In genomic region chr4:677431-678293, GRCh38 we compare ENCODE assay signal across 11 cellular contexts. TPM values are rescaled to one million over a fixed set of nuclear protein-coding genes. Genes with fewer than 3 reads are reported as not detected.
DNase-seq lines count a peak whose midpoint lies in the region; ATAC-seq and TF ChIP-seq lines count a peak whose summit lies in the region.
"Had no signal": no experiment of that assay in that cellular context is flagged by ENCODE, and none has a peak within 500 bp of the region (broad histone marks: within the 10 kb centered on the region; RNA-seq: fewer than 3 reads in every experiment).

No MANE protein-coding gene starts in this region.

- H3K27me3 ChIP-seq in transverse colon, result no peaks in the 10 kb centered on the region

- in situ Hi-C loops in transverse colon (cut with MboI; ENCODE audit: low pct_ligation_motif_present in 1 of 4, low pct_unique_long_range_greater_than_20kb in 1 of 4, low sequenced_read_pairs in 3 of 4), result no loop called here

- TF ChIP-seq CTCF in transverse colon (IDR thresholded peaks at IDR 0.05), result no peak

- no peaks in the 10 kb centered on the region for H3K9me3 ChIP-seq in transverse colon

- peak; percentile 51 for ATAC-seq in esophagus mucosa
- no peak for ATAC-seq in HG02973 (IDR thresholded peaks at IDR 0.05; ENCODE audit: unreplicated experiment)

- H3K4me1 ChIP-seq in transverse colon, result peaks cover 17 to 53% (median 50%) of the 10 kb centered on the region in 4 donors

- WGBS in transverse colon (ENCODE audit: low coverage in 1 of 2), 2 donors, result 54 to 57% methylated on average over 7 to 26 of the region's 26 CpGs

- peak; percentile 28 for TF ChIP-seq POLR2A in transverse colon (IDR thresholded peaks at IDR 0.05)

- peak; percentile 57 for DNase-seq in stimulated activated CD4-positive, alpha-beta T cell treated with anti-CD3 and anti-CD28 coated beads, Interleukin-15, amount 100 ng/mL, for 24 hours
- DNase-seq in stimulated activated CD4-positive, alpha-beta T cell treated with anti-CD3 and anti-CD28 coated beads, Interleukin-12 subunit alpha, Interleukin-12 subunit beta, amount 100 ng/mL, for 4 hours, result no peak
- DNase-seq in NCI-H774 (lab: John Stamatoyannopoulos, UW), result peak; percentile 50
- DNase-seq in transverse colon, result peak; percentile 42
- no peak for DNase-seq in medulla oblongata (ENCODE audit: extremely low spot score)
- DNase-seq in KG1 (lab: John Stamatoyannopoulos, UW), result no peak
- DNase-seq: EL; nephron progenitor cell; NK-92 treated with Interleukin-12 subunit alpha and Interleukin-12 subunit beta, amount 100 ng/mL, for 24 hours had no signal

- H3K4me3 ChIP-seq in transverse colon, result no peak overlapping the region

- TF ChIP-seq EP300 in transverse colon (IDR thresholded peaks at IDR 0.05; ENCODE audit: low read depth), result no peak

- H3K27ac ChIP-seq in transverse colon, result no peak overlapping the region

- peaks cover 0 to 2% (median 0%) of the 10 kb centered on the region in 4 donors for H3K36me3 ChIP-seq in transverse colon

- intact Hi-C loops in transverse colon (cut with DNase I; ENCODE audit: low total_unique reads), result no loop called here

RNA-seq across cellular contexts. Expression of gene MYL5, which starts 3.3 kb away (rescaled TPM):
- total RNA-seq in esophagus mucosa, result 22.2 TPM
- 100 to 1,000 TPM in 1 of 4 donors, 10 to 100 TPM in 3; 20.3 to 199 (median 33.4) TPM for total RNA-seq in transverse colon

RNA-seq across cellular contexts. Expression of gene ATP5ME, which starts 3.6 kb away (rescaled TPM):
- total RNA-seq in esophagus mucosa (344 TPM), transverse colon (100 to 1,000 TPM in 2 of 4 donors, 10 to 100 TPM in 1, not detected in 1; 52.0 to 152 (median 148) TPM)

RNA-seq across cellular contexts. Expression of gene SLC49A3, which starts 11.3 kb away (rescaled TPM):
- total RNA-seq in esophagus mucosa (2.7 TPM), transverse colon (10 to 100 TPM in 2 of 4 donors, 1 to 10 TPM in 2; 1.2 to 17.6 (median 9.2) TPM)

RNA-seq across cellular contexts. Expression of gene PCGF3, which starts 28.0 kb away (rescaled TPM):
- total RNA-seq in esophagus mucosa, result 30.5 TPM
- total RNA-seq in transverse colon, result 100 to 1,000 TPM in 2 of 4 donors, 10 to 100 TPM in 2; 56.5 to 256 (median 97.2) TPM

RNA-seq across cellular contexts. Expression of gene PDE6B, which starts 52.3 kb away (rescaled TPM):
- total RNA-seq in esophagus mucosa, result 0.88 TPM
- total RNA-seq in transverse colon, result 1 to 10 TPM in 1 of 4 donors, under 1 TPM in 2, not detected in 1; 0.60 to 2.5 (median 0.95) TPM

Comparison
In these comparisons a context has a peak if more than half of its experiments do, and no peak if none do; other contexts are left out.
1. DNase-seq: peak in stimulated activated CD4-positive, alpha-beta T cell treated with anti-CD3 and anti-CD28 coated beads, Interleukin-15, amount 100 ng/mL, for 24 hours (single experiment), NCI-H774 (single experiment) and transverse colon (single experiment); none in stimulated activated CD4-positive, alpha-beta T cell treated with anti-CD3 and anti-CD28 coated beads, Interleukin-12 subunit alpha, Interleukin-12 subunit beta, amount 100 ng/mL, for 4 hours (single experiment), medulla oblongata (single experiment) and KG1 (single experiment).